Comparison of ENCODE assay signal across 3 cellular contexts in the genomic region with DNA sequence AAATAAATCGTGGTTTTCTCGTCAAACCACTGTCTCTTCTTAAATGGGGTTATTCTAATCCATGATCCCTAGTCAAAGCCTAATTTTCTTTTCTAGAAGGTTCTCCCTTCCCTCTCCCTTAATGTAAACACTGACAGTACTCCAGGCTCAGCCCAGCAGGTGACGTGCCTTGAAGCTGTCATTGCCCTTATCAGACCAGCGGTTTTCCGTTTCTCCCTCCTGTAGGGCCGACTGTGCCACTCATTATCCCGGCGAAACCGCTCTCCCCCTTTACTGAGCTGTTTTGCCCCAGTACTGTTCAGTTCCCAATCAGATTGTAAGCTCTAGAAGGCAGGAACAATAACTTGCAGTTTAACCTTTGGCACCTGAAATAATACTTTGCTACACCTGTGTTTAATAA.
TF ChIP-seq lines count a peak whose summit lies in the region.

No MANE protein-coding gene starts in this region.

TF ChIP-seq in liver, 16 proteins besides CTCF, POLR2A, EP300 and RAD21:
- no peak for TF ChIP-seq EGR1 (IDR thresholded peaks at IDR 0.05; ENCODE audit: low read depth in 2 of 2)
- TF ChIP-seq RXRA (IDR thresholded peaks at IDR 0.05): no peak
- TF ChIP-seq, protein P1, sequence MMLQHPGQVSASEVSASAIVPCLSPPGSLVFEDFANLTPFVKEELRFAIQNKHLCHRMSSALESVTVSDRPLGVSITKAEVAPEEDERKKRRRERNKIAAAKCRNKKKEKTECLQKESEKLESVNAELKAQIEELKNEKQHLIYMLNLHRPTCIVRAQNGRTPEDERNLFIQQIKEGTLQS (IDR thresholded peaks at IDR 0.05): no peak
- TF ChIP-seq, protein P2, sequence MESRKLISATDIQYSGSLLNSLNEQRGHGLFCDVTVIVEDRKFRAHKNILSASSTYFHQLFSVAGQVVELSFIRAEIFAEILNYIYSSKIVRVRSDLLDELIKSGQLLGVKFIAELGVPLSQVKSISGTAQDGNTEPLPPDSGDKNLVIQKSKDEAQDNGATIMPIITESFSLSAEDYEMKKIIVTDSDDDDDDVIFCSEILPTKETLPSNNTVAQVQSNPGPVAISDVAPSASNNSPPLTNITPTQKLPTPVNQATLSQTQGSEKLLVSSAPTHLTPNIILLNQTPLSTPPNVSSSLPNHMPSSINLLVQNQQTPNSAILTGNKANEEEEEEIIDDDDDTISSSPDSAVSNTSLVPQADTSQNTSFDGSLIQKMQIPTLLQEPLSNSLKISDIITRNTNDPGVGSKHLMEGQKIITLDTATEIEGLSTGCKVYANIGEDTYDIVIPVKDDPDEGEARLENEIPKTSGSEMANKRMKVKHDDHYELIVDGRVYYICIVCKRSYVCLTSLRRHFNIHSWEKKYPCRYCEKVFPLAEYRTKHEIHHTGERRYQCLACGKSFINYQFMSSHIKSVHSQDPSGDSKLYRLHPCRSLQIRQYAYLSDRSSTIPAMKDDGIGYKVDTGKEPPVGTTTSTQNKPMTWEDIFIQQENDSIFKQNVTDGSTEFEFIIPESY (IDR thresholded peaks at IDR 0.05): no peak
- no peak for TF ChIP-seq HNF4G (IDR thresholded peaks at IDR 0.05)
- TF ChIP-seq, protein P3, sequence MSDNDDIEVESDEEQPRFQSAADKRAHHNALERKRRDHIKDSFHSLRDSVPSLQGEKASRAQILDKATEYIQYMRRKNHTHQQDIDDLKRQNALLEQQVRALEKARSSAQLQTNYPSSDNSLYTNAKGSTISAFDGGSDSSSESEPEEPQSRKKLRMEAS (IDR thresholded peaks at IDR 0.05): no peak
- TF ChIP-seq SP1 (IDR thresholded peaks at IDR 0.05): no peak
- TF ChIP-seq JUND (IDR thresholded peaks at IDR 0.05): no peak

TF ChIP-seq in HepG2, 621 proteins besides CTCF, POLR2A, EP300 and RAD21:
- TF ChIP-seq FOXA1 (IDR thresholded peaks at IDR 0.05) (no peak), FOXA1 (CRISPR knock-in tag; IDR thresholded peaks at IDR 0.05) (no peak), KLF6 (CRISPR knock-in tag; IDR thresholded peaks at IDR 0.05) (no peak), FOXJ3 (CRISPR knock-in tag; IDR thresholded peaks at IDR 0.05; ENCODE audit: borderline replicate concordance) (no peak)
TF ChIP-seq in HepG2: peak in this region for 0.

TF ChIP-seq in endothelial cell of umbilical vein, 7 proteins besides CTCF, POLR2A, EP300 and RAD21:
- TF ChIP-seq GATA2 (IDR thresholded peaks at IDR 0.05; ENCODE audit: insufficient read depth, insufficient read length, low read depth, low read length): no peak
- TF ChIP-seq EZH2 (IDR thresholded peaks at IDR 0.05; ENCODE audit: borderline replicate concordance, low read depth, low read length, severe bottlenecking): no peak
- TF ChIP-seq JUN (IDR thresholded peaks at IDR 0.05; ENCODE audit: borderline replicate concordance, insufficient read depth, insufficient read length, low read depth): no peak
- no peak for TF ChIP-seq POLR2AphosphoS5 (IDR thresholded peaks at IDR 0.05; ENCODE audit: insufficient read depth, low read depth, low read length)
- TF ChIP-seq, protein P3 (IDR thresholded peaks at IDR 0.05; ENCODE audit: insufficient read depth, insufficient read length): no peak
- TF ChIP-seq FOS (IDR thresholded peaks at IDR 0.05; ENCODE audit: borderline replicate concordance, insufficient read depth, low read length): no peak
- no peak for TF ChIP-seq MYC (IDR thresholded peaks at IDR 0.05; ENCODE audit: low read depth, low read length)
